31 cellular contexts compared by ENCODE assay signal in genomic region chr3:45572755-45573154, GRCh38. TPM values are rescaled to one million over a fixed set of nuclear protein-coding genes. Genes with fewer than 3 reads are reported as not detected.
DNase-seq lines count a peak whose midpoint lies in the region; ATAC-seq and TF ChIP-seq lines count a peak whose summit lies in the region.
"Had no signal": no experiment of that assay in that cellular context is flagged by ENCODE, and none has a peak within 500 bp of the region (broad histone marks: within the 10 kb centered on the region; RNA-seq: fewer than 3 reads in every experiment).

No MANE protein-coding gene starts in this region.

- H3K36me3 ChIP-seq in GM23338 (ENCODE audit: insufficient read depth) (no peaks in the 10 kb centered on the region), HUES64 (ENCODE audit: insufficient read depth, low read length) (no peaks in the 10 kb centered on the region)
- H3K36me3 ChIP-seq: BE2C, colonic mucosa, pancreas, suprapubic skin, upper lobe of right lung had no signal

- TF ChIP-seq CTCF in GM23338 (conservative IDR thresholded peaks at IDR 0.05; ENCODE audit: low read depth in 2 of 2): no peak

- H3K4me2 ChIP-seq in GM23338: peak overlapping the region; percentile 69

- no peaks in the 10 kb centered on the region for H3K79me2 ChIP-seq in GM23338 (replicated peaks; ENCODE audit: insufficient read depth)

- peaks cover 4% of the 10 kb centered on the region; the same call in 1 of the 2 replicates for H3K9me2 ChIP-seq in GM23338 (ENCODE audit: insufficient read depth)

- H3K9me3 Mint-ChIP-seq in GM23338: peaks cover 14% of the 10 kb centered on the region
- H3K9me3 Mint-ChIP-seq: CD8-positive, alpha-beta memory T cell; effector memory CD8-positive, alpha-beta T cell had no signal

- peaks cover 48% of the 10 kb centered on the region for H3K4me1 Mint-ChIP-seq in GM23338

- 6% methylated on average over 3 of the region's 3 CpGs for WGBS in HUES64

- no peak overlapping the region for H3K9ac ChIP-seq in HUES64 (ENCODE audit: low read depth, low read length)

- H3K36me3 Mint-ChIP-seq in GM23338 (ENCODE audit: low read depth): peaks cover 28% of the 10 kb centered on the region
- H3K36me3 Mint-ChIP-seq: CD8-positive, alpha-beta memory T cell had no signal

- peak overlapping the region; percentile 24 for H3K4me3 ChIP-seq in GM23338
- H3K4me3 ChIP-seq in HUES64 (ENCODE audit: low read length): no peak overlapping the region
- H3K4me3 ChIP-seq: colonic mucosa, lung, pancreas, suprapubic skin, upper lobe of right lung had no signal

- H3K27ac ChIP-seq in GM23338 (ENCODE audit: low read depth): peak overlapping the region; percentile 22; the same call in 1 of the 2 replicates
- H3K27ac ChIP-seq in HUES64 (ENCODE audit: low read depth, low read length): peak overlapping the region; percentile 76; the same call in 1 of the 2 replicates
- H3K27ac ChIP-seq: colonic mucosa, pancreas, suprapubic skin, upper lobe of right lung had no signal

- peaks cover 11% of the 10 kb centered on the region for H3K27me3 Mint-ChIP-seq in GM23338 (ENCODE audit: insufficient read depth, low read depth, poor library complexity)

- no peak overlapping the region for H2AFZ ChIP-seq in GM23338

- H3K4me1 ChIP-seq in GM23338 (ENCODE audit: insufficient read depth) (peaks cover 41% of the 10 kb centered on the region), HUES64 (ENCODE audit: insufficient read depth, low read length) (peaks cover 34% of the 10 kb centered on the region)
- H3K4me1 ChIP-seq: BE2C, colonic mucosa, pancreas, suprapubic skin had no signal

- no peaks in the 10 kb centered on the region for H4K20me1 ChIP-seq in GM23338 (replicated peaks; ENCODE audit: insufficient read depth)

- DNase-seq in GM23338 (ENCODE audit: low spot score): peak; percentile 61
- no peak for DNase-seq in left cardiac atrium
- no peak for DNase-seq in left lobe of liver (ENCODE audit: low spot score)
- DNase-seq in sciatic nerve (ENCODE audit: low spot score): no peak
- DNase-seq in NCI-H146 (lab: John Stamatoyannopoulos, UW): no peak
- no peak for DNase-seq in activated effector memory CD4-positive, alpha-beta T cell treated with Interleukin-2 at 50 U/mL for 16 hours
- DNase-seq: ACHN; activated naive CD4-positive, alpha-beta T cell treated with anti-CD3 and anti-CD28 coated beads, Interleukin-2, amount 50 U/mL, for 16 hours; amygdala; BE2C; CD8-positive, alpha-beta memory T cell; colonic mucosa; DMS153; effector memory CD8-positive, alpha-beta T cell; foreskin fibroblast; KG1; MM.1S; NCI-H1436; NCI-H524 treated with DMSO at 0.1 percent for 48 hours; pancreas; PC-3; SHP77; stimulated activated naive CD4-positive, alpha-beta T cell; T-helper 9 cell; upper lobe of right lung had no signal

- H3F3A ChIP-seq in GM23338 (replicated peaks; ENCODE audit: low read depth): 0 out of 2 replicates have a peak, but pooled peaks cover 2% of the 10 kb centered on the region

- H3K27ac Mint-ChIP-seq in GM23338: peak overlapping the region; percentile 29
- H3K27ac Mint-ChIP-seq: CD8-positive, alpha-beta memory T cell; effector memory CD8-positive, alpha-beta T cell had no signal

- H3K4me3 Mint-ChIP-seq in GM23338: peak overlapping the region; percentile 14; the same call in 1 of the 3 replicates
- H3K4me3 Mint-ChIP-seq: CD8-positive, alpha-beta memory T cell; effector memory CD8-positive, alpha-beta T cell had no signal

- intact Hi-C loops in left cardiac atrium (cut with DNase I) (no loop called here), sciatic nerve (cut with DNase I) (no loop called here)

- H3K27me3 ChIP-seq in GM23338 (ENCODE audit: insufficient read depth): no peaks in the 10 kb centered on the region
- H3K27me3 ChIP-seq in HUES64 (ENCODE audit: insufficient read depth, low read length): no peaks in the 10 kb centered on the region
- H3K27me3 ChIP-seq: BE2C, colonic mucosa, pancreas, suprapubic skin, upper lobe of right lung had no signal

- H3K9me3 ChIP-seq in HUES64 (ENCODE audit: insufficient read depth, low read depth, low read length): peaks cover 4% of the 10 kb centered on the region; the same call in 1 of the 2 replicates
- H3K9me3 ChIP-seq: BE2C, colonic mucosa, pancreas, suprapubic skin, upper lobe of right lung had no signal

- ATAC-seq in GM23338 (peak; percentile 82), left cardiac atrium (peak; percentile 38 to 74), left lobe of liver (peak; percentile 53), sciatic nerve (no peak)
- ATAC-seq in activated CD4-positive, CD25-positive, alpha-beta regulatory T cell treated with anti-CD3 and anti-CD28 coated beads, Interleukin-2, amount 50 U/mL, for 24 hours: no peak
- ATAC-seq: effector memory CD8-positive, alpha-beta T cell; esophagus mucosa; HCT116; upper lobe of right lung had no signal

TF ChIP-seq in GM23338, 12 proteins besides CTCF, POLR2A, EP300 and RAD21:
- TF ChIP-seq STAT1 (IDR thresholded peaks at IDR 0.05; ENCODE audit: unreplicated experiment): no peak
- no peak for TF ChIP-seq ETS1 (IDR thresholded peaks at IDR 0.05)
- TF ChIP-seq EZH2phosphoT487 (IDR thresholded peaks at IDR 0.05; ENCODE audit: unreplicated experiment): no peak
- TF ChIP-seq NANOG (IDR thresholded peaks at IDR 0.05; ENCODE audit: borderline replicate concordance): peak; percentile 74; the same call in 1 of the 2 replicates

RNA-seq across cellular contexts. Expression of gene LIMD1, which starts 21.8 kb away (rescaled TPM):
- 21.8 and 31.5 TPM in 2 replicates for total RNA-seq in GM23338 (2014; rRNA removed; shearing (Covaris generic))
- 8.3 and 10.2 TPM in 2 replicates for polyA plus RNA-seq in GM23338 (2016; fragmentation: Nextera tagmentation; extraction: Ambion mirVana)
- polyA plus RNA-seq in HUES64 (2013, experiment 1 of 2): 11.8 TPM
- 10.6 TPM for polyA plus RNA-seq in HUES64 (2013, experiment 2 of 2)
- total RNA-seq in left cardiac atrium (10 to 100 TPM; 20.5 to 22.8 TPM), left lobe of liver (30.7 TPM), sciatic nerve (52.0 TPM)

Comparison
In these comparisons a context has a peak if more than half of its experiments do, and no peak if none do; other contexts are left out.
1. ATAC-seq: peak in GM23338 (single experiment), left cardiac atrium (2 of 2) and left lobe of liver (single experiment); none in sciatic nerve (single experiment) and activated CD4-positive, CD25-positive, alpha-beta regulatory T cell treated with anti-CD3 and anti-CD28 coated beads, Interleukin-2, amount 50 U/mL, for 24 hours (0 of 2).